1 cellular context compared by ENCODE assay signal in genomic region chr16:56625140-56625942, GRCh38.
TF ChIP-seq lines count a peak whose summit lies in the region.

MT1E (plus strand) TSS chr16:56625781; CDS start chr16:56625852, 71 bp downstream.

TF ChIP-seq in HepG2, 621 proteins besides CTCF, POLR2A, EP300 and RAD21 (continued from another document):
- TF ChIP-seq MYPOP (CRISPR knock-in tag; IDR thresholded peaks at IDR 0.05) (peak; percentile 89), PAWR (CRISPR knock-in tag; IDR thresholded peaks at IDR 0.05; ENCODE audit: borderline replicate concordance) (no peak), TBX3 (IDR thresholded peaks at IDR 0.05; ENCODE audit: borderline replicate concordance) (0 out of 2 replicates have a peak, but pooled peaks have one; percentile 19), GABPA (IDR thresholded peaks at IDR 0.05; ENCODE audit: low read depth, low read length) (no peak; the same call in 1 of the 2 replicates), GABPA (CRISPR knock-in tag; IDR thresholded peaks at IDR 0.05; ENCODE audit: low read depth) (no peak), AGO2 (optimal IDR thresholded peaks at IDR 0.05; ENCODE audit: low read depth, low read length) (peak; percentile 79), ZBED4 (CRISPR knock-in tag; IDR thresholded peaks at IDR 0.05; ENCODE audit: borderline replicate concordance) (peak; percentile 42), ZNF724P (CRISPR knock-in tag; IDR thresholded peaks at IDR 0.05; ENCODE audit: borderline replicate concordance) (no peak), ZNF615 (CRISPR knock-in tag; IDR thresholded peaks at IDR 0.05; ENCODE audit: borderline replicate concordance) (peak; percentile 83; the same call in 1 of the 2 replicates), RNF2 (conservative IDR thresholded peaks at IDR 0.05; ENCODE audit: low read depth) (no peak; the same call in 1 of the 2 replicates), ZNF30 (CRISPR knock-in tag; IDR thresholded peaks at IDR 0.05) (no peak), SRF (IDR thresholded peaks at IDR 0.05; ENCODE audit: low read depth, low read length) (no peak), ZNF331 (CRISPR knock-in tag; IDR thresholded peaks at IDR 0.05) (no peak), NBN (conservative IDR thresholded peaks at IDR 0.05) (no peak), CHD4 (IDR thresholded peaks at IDR 0.05; ENCODE audit: borderline replicate concordance, low read length) (no peak), MIXL1 (CRISPR knock-in tag; IDR thresholded peaks at IDR 0.05) (no peak; the same call in 1 of the 2 replicates), MBNL3 (CRISPR knock-in tag; conservative IDR thresholded peaks at IDR 0.05) (no peak), THAP8 (CRISPR knock-in tag; IDR thresholded peaks at IDR 0.05; ENCODE audit: borderline replicate concordance) (no peak), HOXA3 (CRISPR knock-in tag; IDR thresholded peaks at IDR 0.05) (peak; percentile 52; the same call in 1 of the 2 replicates), ZC3H4 (CRISPR knock-in tag; IDR thresholded peaks at IDR 0.05; ENCODE audit: borderline replicate concordance) (no peak), ZNF251 (CRISPR knock-in tag; IDR thresholded peaks at IDR 0.05) (no peak), NCOA5 (CRISPR knock-in tag; IDR thresholded peaks at IDR 0.05) (no peak), ZNF530 (CRISPR knock-in tag; IDR thresholded peaks at IDR 0.05; ENCODE audit: low read depth) (0 out of 2 replicates have a peak, but pooled peaks have one; percentile 16), ZNF768 (CRISPR knock-in tag; IDR thresholded peaks at IDR 0.05) (peak; percentile 92), SPEN (CRISPR knock-in tag; IDR thresholded peaks at IDR 0.05; ENCODE audit: low read depth) (no peak; the same call in 1 of the 2 replicates), NCOA2 (CRISPR knock-in tag; IDR thresholded peaks at IDR 0.05) (0 out of 2 replicates have a peak, but pooled peaks have one; percentile 43), ATF2 (CRISPR knock-in tag; IDR thresholded peaks at IDR 0.05) (no peak), MTA1 (CRISPR knock-in tag; IDR thresholded peaks at IDR 0.05; ENCODE audit: borderline replicate concordance) (peak; percentile 33; the same call in 1 of the 2 replicates), PBX2 (CRISPR knock-in tag; IDR thresholded peaks at IDR 0.05) (no peak), NRL (CRISPR knock-in tag; IDR thresholded peaks at IDR 0.05; ENCODE audit: borderline replicate concordance) (peak; percentile 91; the same call in 1 of the 2 replicates), ZNF709 (CRISPR knock-in tag; IDR thresholded peaks at IDR 0.05) (peak; percentile 65; the same call in 1 of the 2 replicates), JUNB (CRISPR knock-in tag; IDR thresholded peaks at IDR 0.05; ENCODE audit: borderline replicate concordance) (no peak), HNRNPL (IDR thresholded peaks at IDR 0.05; ENCODE audit: low read depth, low read length) (peak; percentile 61; the same call in 1 of the 2 replicates), ZNF230 (CRISPR knock-in tag; IDR thresholded peaks at IDR 0.05) (no peak), PAXIP1 (CRISPR knock-in tag; conservative IDR thresholded peaks at IDR 0.05) (0 out of 2 replicates have a peak, but pooled peaks have one; percentile 5)
